12 cellular contexts compared by ENCODE assay signal in genomic region chr16:177394-177822, GRCh38. TPM values are rescaled to one million over a fixed set of nuclear protein-coding genes. Genes with fewer than 3 reads are reported as not detected.
DNase-seq lines count a peak whose midpoint lies in the region; TF ChIP-seq lines count a peak whose summit lies in the region.
"Had no signal": no experiment of that assay in that cellular context is flagged by ENCODE, and none has a peak within 500 bp of the region (broad histone marks: within the 10 kb centered on the region; RNA-seq: fewer than 3 reads in every experiment).

No MANE protein-coding gene starts in this region.

- no TSS peak for BruUV-seq in Caco-2 (replicated peaks; lab: Mats Ljungman, UMichigan)

- peaks cover 11% of the 10 kb centered on the region for H3K27me3 Mint-ChIP-seq in Caco-2 (ENCODE audit: insufficient read depth, unreplicated experiment)

- no peaks in the 10 kb centered on the region for H3K27me3 ChIP-seq in Caco-2 (replicated peaks; ENCODE audit: control insufficient read depth, insufficient read depth, low read length)
- H3K27me3 ChIP-seq in mesendoderm (ENCODE audit: insufficient read depth, low read length, poor library complexity), result peaks cover 30% of the 10 kb centered on the region

- peak overlapping the region; percentile 53 for H3K4me3 Mint-ChIP-seq in Caco-2 (ENCODE audit: unreplicated experiment)

- H3K27ac Mint-ChIP-seq in Caco-2 (ENCODE audit: unreplicated experiment), result no peak overlapping the region

- H3K36me3 ChIP-seq in Caco-2 (ENCODE audit: control insufficient read depth, insufficient read depth, low read length) (no peaks in the 10 kb centered on the region), mesendoderm (ENCODE audit: control insufficient read depth, insufficient read depth, low read length) (no peaks in the 10 kb centered on the region)

- DNase-seq in NCI-H146 treated with DMSO at 0.1 percent for 48 hours (lab: John Stamatoyannopoulos, UW; ENCODE audit: unreplicated experiment) (peak; percentile 86), NCI-H146 (lab: John Stamatoyannopoulos, UW) (no peak), Caco-2 (no peak), RKO (ENCODE audit: low spot score) (peak; percentile 96), fibroblast of pulmonary artery (ENCODE audit: low read depth) (peak; percentile 9), mesendoderm (no peak), substantia nigra (lab: John Stamatoyannopoulos, UW) (no peak), T-helper 1 cell (no peak)
- DNase-seq: ACHN, cerebellar nuclear complex, head of caudate nucleus had no signal

- H4K5ac ChIP-seq in mesendoderm (ENCODE audit: low read length), result no peak overlapping the region

- no peaks in the 10 kb centered on the region for H3K4me1 Mint-ChIP-seq in Caco-2 (ENCODE audit: low read depth, unreplicated experiment)

- H3K4me2 ChIP-seq in mesendoderm (ENCODE audit: low read length), result no peak overlapping the region

- H2BK5ac ChIP-seq in mesendoderm (ENCODE audit: low read length), result no peak overlapping the region

- H3K4me1 ChIP-seq in Caco-2 (peaks cover 5% of the 10 kb centered on the region), mesendoderm (ENCODE audit: control insufficient read depth, low read depth, low read length) (no peaks in the 10 kb centered on the region)

- H3K18ac ChIP-seq in mesendoderm (ENCODE audit: low read length), result no peak overlapping the region

- H2AK5ac ChIP-seq in mesendoderm (ENCODE audit: low read length), result no peak overlapping the region

- no peak overlapping the region for H2BK120ac ChIP-seq in mesendoderm (ENCODE audit: low read depth, low read length)

- H3K4me3 ChIP-seq in Caco-2 (ENCODE audit: low read depth, low read length) (no peak overlapping the region), fibroblast of pulmonary artery (replicated peaks; ENCODE audit: low read depth, low read length) (no peak overlapping the region), mesendoderm (ENCODE audit: low read length) (no peak overlapping the region)

- no peak overlapping the region for H3K56ac ChIP-seq in mesendoderm (ENCODE audit: low read length)

- no peak overlapping the region for H3K9ac ChIP-seq in mesendoderm (ENCODE audit: low read length)

- no CpG with 5 or more reads among the region's 13 CpGs for WGBS in mesendoderm (ENCODE audit: extremely low coverage, insufficient coverage, low lambda C conversion rate)

- no peaks in the 10 kb centered on the region for H3K79me2 ChIP-seq in mesendoderm (ENCODE audit: control insufficient read depth, insufficient read depth, low read length)

- H3K79me1 ChIP-seq in mesendoderm (ENCODE audit: low read length), result no peaks in the 10 kb centered on the region

- TF ChIP-seq CTCF in Caco-2 (IDR thresholded peaks at IDR 0.05; ENCODE audit: insufficient read depth in 1 of 2, low read depth in 1 of 2, low read length in 1 of 2, severe bottlenecking in 1 of 2, unreplicated experiment in 1 of 2) (no peak), fibroblast of pulmonary artery (IDR thresholded peaks at IDR 0.05; ENCODE audit: low read length, missing control alignments) (no peak)

- H3K9me3 ChIP-seq in Caco-2, result no peaks in the 10 kb centered on the region

- no peak overlapping the region for H4K8ac ChIP-seq in mesendoderm (ENCODE audit: low read depth, low read length)

- H3K23ac ChIP-seq in mesendoderm (ENCODE audit: low read length), result no peak overlapping the region

- no peak overlapping the region for H3K4ac ChIP-seq in mesendoderm (ENCODE audit: low read depth, low read length)

- H3K9me3 Mint-ChIP-seq in Caco-2 (ENCODE audit: unreplicated experiment), result no peaks in the 10 kb centered on the region

- H3K36me3 Mint-ChIP-seq in Caco-2 (ENCODE audit: insufficient read depth, unreplicated experiment), result peaks cover 14% of the 10 kb centered on the region

- CTCF ChIA-PET in Caco-2 (lab: Charles Lee), result no interaction called here

- no peak overlapping the region for H3K27ac ChIP-seq in mesendoderm (ENCODE audit: low read depth, low read length)
- H3K27ac ChIP-seq in substantia nigra (ENCODE audit: low read depth, low read length, poor library complexity, severe bottlenecking), result no peak overlapping the region

- POLR2A ChIA-PET in Caco-2 (lab: Charles Lee), result no interaction called here

- intact Hi-C loops in Caco-2 (cut with micrococcal nuclease; ENCODE audit: unreplicated experiment), result no loop called here

- H2BK15ac ChIP-seq in mesendoderm (replicated peaks; ENCODE audit: low read depth), result no peak overlapping the region

RNA-seq across cellular contexts. Expression of gene HBA1, which starts 0.9 kb away (rescaled TPM):
- 3.6 and 8.6 TPM in 2 replicates for total RNA-seq in Caco-2 (2022)
- polyA plus RNA-seq in mesendoderm (2013, experiment 1 of 2), result 4.4 TPM
- 3.1 TPM for polyA plus RNA-seq in mesendoderm (2013, experiment 2 of 2)

RNA-seq across cellular contexts. Expression of gene HBQ1, which starts 2.9 kb away (rescaled TPM):
- total RNA-seq in Caco-2 (2022), result 7.0 and 9.2 TPM in 2 replicates
- 0.87 TPM for polyA plus RNA-seq in mesendoderm (2013, experiment 1 of 2)
- 0.88 TPM for polyA plus RNA-seq in mesendoderm (2013, experiment 2 of 2)

RNA-seq across cellular contexts. Expression of gene HBA2, which starts 4.7 kb away (rescaled TPM):
- total RNA-seq in Caco-2 (2022), result 2.1 TPM in 1 of 2 replicates, not detected in the other
- 0.93 TPM for polyA plus RNA-seq in mesendoderm (2013, experiment 1 of 2)
- polyA plus RNA-seq in mesendoderm (2013, experiment 2 of 2), result 1.5 TPM
- total RNA-seq: NCI-H460 had no signal

RNA-seq across cellular contexts. Expression of gene HBM, which starts 11.6 kb away (rescaled TPM):
- not detected in 2 replicates for total RNA-seq in Caco-2 (2022)
- not detected for polyA plus RNA-seq in mesendoderm (2013, experiment 1 of 2)
- polyA plus RNA-seq in mesendoderm (2013, experiment 2 of 2), result not detected
- total RNA-seq: NCI-H460 had no signal

RNA-seq across cellular contexts. Expression of gene HBZ, which starts 25.0 kb away (rescaled TPM):
- not detected in 2 replicates for total RNA-seq in Caco-2 (2022)
- polyA plus RNA-seq in mesendoderm (2013, experiment 1 of 2), result not detected
- polyA plus RNA-seq in mesendoderm (2013, experiment 2 of 2), result not detected
- total RNA-seq: NCI-H460 had no signal

Comparison
In these comparisons a context has a peak if more than half of its experiments do, and no peak if none do; other contexts are left out.
1. DNase-seq: peak in NCI-H146 treated with DMSO at 0.1 percent for 48 hours (single experiment), RKO (single experiment) and fibroblast of pulmonary artery (single experiment); none in NCI-H146 (single experiment), Caco-2 (0 of 2), mesendoderm (single experiment), substantia nigra (0 of 49) and T-helper 1 cell (0 of 5).